Comparison of ENCODE assay signal across 19 cellular contexts in the genomic region with DNA sequence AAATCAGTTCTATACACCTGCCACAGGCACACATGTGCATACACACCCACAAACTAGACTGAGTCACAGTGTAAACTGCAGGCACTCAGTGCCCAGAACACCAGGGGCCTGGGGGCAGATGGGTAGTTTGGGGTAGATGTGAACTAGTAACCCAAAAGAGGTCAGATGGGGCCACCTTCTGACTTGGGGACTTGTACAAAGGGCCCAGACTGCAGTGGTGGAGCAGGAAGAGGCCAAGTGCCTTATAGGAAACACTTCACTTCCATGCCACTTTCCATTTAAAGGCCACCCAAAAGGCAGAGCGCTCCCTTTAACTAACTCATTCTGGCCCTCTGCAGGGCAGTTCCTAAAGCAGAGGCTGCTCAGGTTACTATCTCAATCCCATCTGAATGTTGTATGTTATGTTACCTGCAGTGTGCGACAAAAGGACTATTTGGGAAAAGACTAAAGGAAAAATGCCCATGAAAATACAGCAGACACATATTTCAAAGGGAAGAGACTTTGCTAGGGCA. TPM values are rescaled to one million over a fixed set of nuclear protein-coding genes. Genes with fewer than 3 reads are reported as not detected.
A peak's percentile ranks its signal among the peaks of the same experiment; 100 is the strongest.
DNase-seq lines count a peak whose midpoint lies in the region; ATAC-seq, FAIRE-seq and TF ChIP-seq lines count a peak whose summit lies in the region.
"Had no signal": no experiment of that assay in that cellular context is flagged by ENCODE, and none has a peak within 500 bp of the region (broad histone marks: within the 10 kb centered on the region; RNA-seq: fewer than 3 reads in every experiment).

No MANE protein-coding gene starts in this region.

- H3K27me3 Mint-ChIP-seq in GM23338 (ENCODE audit: insufficient read depth, low read depth, poor library complexity), result no peaks in the 10 kb centered on the region
- H3K27me3 Mint-ChIP-seq: CD4-positive, alpha-beta memory T cell had no signal

- H3F3A ChIP-seq in GM23338 (replicated peaks; ENCODE audit: low read depth), result no peaks in the 10 kb centered on the region

- H3K27ac ChIP-seq in GM23338 (ENCODE audit: low read depth), result no peak overlapping the region
- H3K27ac ChIP-seq in psoas muscle, result peak overlapping the region; percentile 88
- H3K27ac ChIP-seq: GM23248, KMS-11 had no signal

- H3K79me2 ChIP-seq in GM23338 (replicated peaks; ENCODE audit: insufficient read depth), result no peaks in the 10 kb centered on the region

- DNase-seq in GM23338 (ENCODE audit: low spot score) (peak; percentile 11), HTR-8/SVneo (ENCODE audit: insufficient read length, low spot score) (no peak), left kidney (ENCODE audit: low read depth, low spot score) (peak; percentile 14), psoas muscle (no peak), NCI-H345 (lab: John Stamatoyannopoulos, UW) (no peak), NCI-H69 (lab: John Stamatoyannopoulos, UW) (no peak), globus pallidus (ENCODE audit: low spot score) (no peak), SK-N-DZ (ENCODE audit: low spot score) (no peak)
- DNase-seq: BE2C; CD4-positive, alpha-beta memory T cell; DND-41; GM23248; MG63; NCI-H1105; NCI-H1694 treated with DMSO at 0.1 percent for 48 hours; NCI-H446; NCI-H774 had no signal

- no peaks in the 10 kb centered on the region for H3K9me2 ChIP-seq in GM23338 (ENCODE audit: insufficient read depth)

- 31 to 62% (median 36%) methylated on average over 2 of the region's 2 CpGs for WGBS in psoas muscle, 3 donors

- peaks cover 28% of the 10 kb centered on the region for H3K4me1 Mint-ChIP-seq in GM23338

- H3K9me3 Mint-ChIP-seq in GM23338, result no peaks in the 10 kb centered on the region
- H3K9me3 Mint-ChIP-seq: CD4-positive, alpha-beta memory T cell had no signal

- no peaks in the 10 kb centered on the region for H3K36me3 ChIP-seq in GM23338 (ENCODE audit: insufficient read depth)
- peaks cover 6 to 25% of the 10 kb centered on the region in 2 donors for H3K36me3 ChIP-seq in psoas muscle (ENCODE audit: insufficient read depth in 1 of 2, low read depth in 1 of 2)

- no peaks in the 10 kb centered on the region for H4K20me1 ChIP-seq in GM23338 (replicated peaks; ENCODE audit: insufficient read depth)

- H3K4me3 Mint-ChIP-seq in GM23338, result no peak overlapping the region
- H3K4me3 Mint-ChIP-seq: CD4-positive, alpha-beta memory T cell had no signal

- intact Hi-C loops in psoas muscle (cut with DNase I), result loop anchor here in 1 of 2 donors (5.0 kb wide), 2 partner anchors 45 to 60 kb away; no protein-coding TSS in a partner anchor

- ATAC-seq in GM23338 (peak; percentile 69), psoas muscle (no peak)
- ATAC-seq: Right ventricle myocardium inferior had no signal

- H3K27ac Mint-ChIP-seq in GM23338, result no peak overlapping the region

- no peak overlapping the region for H2AFZ ChIP-seq in GM23338
- H2AFZ ChIP-seq: GM23248 had no signal

- H3K36me3 Mint-ChIP-seq in GM23338 (ENCODE audit: low read depth), result peaks cover 3% of the 10 kb centered on the region; the same call in 1 of the 3 replicates

- peaks cover 6% of the 10 kb centered on the region; the same call in 1 of the 2 replicates for H3K4me1 ChIP-seq in GM23338 (ENCODE audit: insufficient read depth)
- peaks cover 84% of the 10 kb centered on the region for H3K4me1 ChIP-seq in psoas muscle

- H3K9me3 ChIP-seq in psoas muscle, result no peaks in the 10 kb centered on the region
- H3K9me3 ChIP-seq: BE2C, MG63 had no signal

- peak; percentile 57 for FAIRE-seq in HTR-8/SVneo (lab: Jason Lieb, UNC)

- H3K4me2 ChIP-seq in GM23338, result no peak overlapping the region
- H3K4me2 ChIP-seq: KMS-11 had no signal

- H3K27me3 ChIP-seq in GM23338 (ENCODE audit: insufficient read depth) (no peaks in the 10 kb centered on the region), psoas muscle (ENCODE audit: insufficient read depth in 3 of 3, low read length in 2 of 3) (no peaks in the 10 kb centered on the region)
- H3K27me3 ChIP-seq: BE2C, MG63 had no signal

- TF ChIP-seq CTCF in GM23338 (conservative IDR thresholded peaks at IDR 0.05; ENCODE audit: low read depth in 2 of 2), result no peak
- no peak for TF ChIP-seq CTCF in psoas muscle (IDR thresholded peaks at IDR 0.05)

- H3K4me3 ChIP-seq in GM23338 (no peak overlapping the region), psoas muscle (no peak overlapping the region)
- H3K4me3 ChIP-seq: GM23248, MG63 had no signal

TF ChIP-seq in GM23338, 12 proteins besides CTCF, POLR2A, EP300 and RAD21:
- TF ChIP-seq NANOG (IDR thresholded peaks at IDR 0.05; ENCODE audit: borderline replicate concordance), result no peak
- TF ChIP-seq POLR2AphosphoS5 (IDR thresholded peaks at IDR 0.05; ENCODE audit: low read depth), result no peak
TF ChIP-seq in GM23338: peak in this region for 0.

RNA-seq across cellular contexts. Expression of a gene that starts 27.8 kb away (rescaled TPM):
- total RNA-seq in GM23338 (2014; rRNA removed; shearing (Covaris generic)), result 4.1 and 5.9 TPM in 2 replicates
- polyA plus RNA-seq in GM23338 (2016; fragmentation: Nextera tagmentation; extraction: Ambion mirVana), result 4.2 and 7.5 TPM in 2 replicates
- 10 to 100 TPM; 10.6 to 16.6 (median 14.2) TPM for total RNA-seq in psoas muscle
- polyA plus RNA-seq in psoas muscle, result 1 to 10 TPM; 2.8 to 7.6 (median 5.4) TPM
- polyA plus RNA-seq in SK-N-DZ (2014; cell fraction: cytosol; rRNA removed), result 1.5 and 3.0 TPM in 2 replicates
- 1.6 and 3.3 TPM in 2 replicates for polyA plus RNA-seq in SK-N-DZ (2014; cell fraction: nucleus; rRNA removed)

Comparison
In these comparisons a context has a peak if more than half of its experiments do, and no peak if none do; other contexts are left out.
1. DNase-seq: peak in GM23338 (single experiment) and left kidney (single experiment); none in HTR-8/SVneo (single experiment), psoas muscle (0 of 2), NCI-H345 (single experiment), NCI-H69 (single experiment), globus pallidus (single experiment) and SK-N-DZ (single experiment).